ENCODE assay signal across 12 cellular contexts in genomic region chr10:79101560-79101971, GRCh38. TPM values are rescaled to one million over a fixed set of nuclear protein-coding genes. Genes with fewer than 3 reads are reported as not detected.
A peak's percentile ranks its signal among the peaks of the same experiment; 100 is the strongest.
DNase-seq lines count a peak whose midpoint lies in the region; ATAC-seq, FAIRE-seq and TF ChIP-seq lines count a peak whose summit lies in the region.
"Had no signal": no experiment of that assay in that cellular context is flagged by ENCODE, and none has a peak within 500 bp of the region (broad histone marks: within the 10 kb centered on the region; RNA-seq: fewer than 3 reads in every experiment).

No MANE protein-coding gene starts in this region.

- H3K9me3 Mint-ChIP-seq in neural crest cell (no peaks in the 10 kb centered on the region), GM23338 (no peaks in the 10 kb centered on the region; the same call in 2 of the 3 replicates)

- CTCF ChIA-PET in A549 (lab: Yijun Ruan, JAX): interaction anchor here (0.9 to 8.7 kb wide), 4 partner anchors 10 to 95 kb away, joined by 3 to 65 read pairs (median 4); no protein-coding TSS in a partner anchor

- peaks cover 9% of the 10 kb centered on the region; the same call in 1 of the 2 replicates for H4K20me1 ChIP-seq in GM23338 (replicated peaks; ENCODE audit: insufficient read depth)

- H3K4me2 ChIP-seq in A549 (peak overlapping the region; percentile 55), GM23338 (no peak overlapping the region)

- no peak for DNase-seq in A549 (ENCODE audit: low read depth in 1 of 2, low spot score in 1 of 2)
- DNase-seq in NCI-H187 (lab: John Stamatoyannopoulos, UW): peak; percentile 8 to 39
- DNase-seq in neural crest cell (ENCODE audit: low read depth, low spot score): no peak
- no peak for DNase-seq in ACHN
- no peak for DNase-seq in activated CD4-positive, alpha-beta T cell treated with anti-CD3 and anti-CD28 coated beads, Interleukin-2, amount 50 U/mL, for 48 hours
- DNase-seq in NCI-H2029 treated with DMSO at 0.1 percent for 48 hours (lab: John Stamatoyannopoulos, UW): no peak
- no peak for DNase-seq in GM23338 (ENCODE audit: low spot score)
- DNase-seq: activated CD4-positive, alpha-beta T cell treated with anti-CD3 and anti-CD28 coated beads, Interleukin-2, amount 50 U/mL, for 4 hours; stimulated activated CD4-positive, alpha-beta T cell treated with anti-CD3 and anti-CD28 coated beads, Interleukin-1b, Interleukin-23, amount 100 ng/mL, for 48 hours had no signal

- no peak for TF ChIP-seq RAD21 in A549 (conservative IDR thresholded peaks at IDR 0.05 in 1 of 2, IDR thresholded peaks at IDR 0.05 in 1 of 2)

- TF ChIP-seq POLR2A in A549 (IDR thresholded peaks at IDR 0.05; ENCODE audit: low read length): no peak

- POLR2A ChIA-PET in A549 (lab: Yijun Ruan, JAX): interaction anchor here (0.5 kb wide), 1 partner anchor 49 kb away, joined by 3 read pairs; no protein-coding TSS in a partner anchor

- no peak for FAIRE-seq in A549 (lab: Jason Lieb, UNC)
- FAIRE-seq: HepG2 had no signal

- H3K27me3 ChIP-seq in GM23338 (ENCODE audit: insufficient read depth): no peaks in the 10 kb centered on the region

- H3K4me3 ChIP-seq in A549: no peak overlapping the region
- no peak overlapping the region for H3K4me3 ChIP-seq in GM23338

- in situ Hi-C loops in ACHN (cut with HindIII; ENCODE audit: low pct_ligation_motif_present, low pct_unique_long_range_greater_than_20kb, low sequenced_read_pairs): no loop called here

- H3K27ac ChIP-seq in A549 (peak overlapping the region; percentile 46 to 92; a peak in 5 of 6 replicates), cingulate gyrus (ENCODE audit: low read depth, low read length) (peak overlapping the region; percentile 78), GM23338 (ENCODE audit: low read depth) (no peak overlapping the region)
- H3K27ac ChIP-seq: C4-2B had no signal

- H3K4me1 ChIP-seq in A549 (peaks cover 98% of the 10 kb centered on the region), GM23338 (ENCODE audit: insufficient read depth) (peaks cover 11% of the 10 kb centered on the region; the same call in 1 of the 2 replicates)

- peaks cover 65% of the 10 kb centered on the region for H3K4me1 Mint-ChIP-seq in neural crest cell
- H3K4me1 Mint-ChIP-seq in GM23338: peaks cover 75% of the 10 kb centered on the region

- H3K79me2 ChIP-seq in GM23338 (replicated peaks; ENCODE audit: insufficient read depth): peaks cover 95% of the 10 kb centered on the region

- ATAC-seq in A549: no peak; a peak in 1 of 6 replicates
- ATAC-seq in GM23338: no peak
- ATAC-seq: HepG2 had no signal

- H3K36me3 Mint-ChIP-seq in neural crest cell (ENCODE audit: low read depth): no peaks in the 10 kb centered on the region
- H3K36me3 Mint-ChIP-seq in GM23338 (ENCODE audit: low read depth): no peaks in the 10 kb centered on the region

- no peak overlapping the region for H3K27ac Mint-ChIP-seq in neural crest cell (ENCODE audit: unreplicated experiment)
- H3K27ac Mint-ChIP-seq in GM23338: no peak overlapping the region

- no peaks in the 10 kb centered on the region for H3F3A ChIP-seq in GM23338 (replicated peaks; ENCODE audit: low read depth)

- no peaks in the 10 kb centered on the region for H3K36me3 ChIP-seq in GM23338 (ENCODE audit: insufficient read depth)

- WGBS in A549 (ENCODE audit: missing lambda C conversion rate): 67% methylated on average over 9 of the region's 11 CpGs

- H2AFZ ChIP-seq in GM23338: no peak overlapping the region

- no peak for TF ChIP-seq EP300 in A549 (IDR thresholded peaks at IDR 0.05)

- no peaks in the 10 kb centered on the region for H3K27me3 Mint-ChIP-seq in neural crest cell (ENCODE audit: low read depth)
- H3K27me3 Mint-ChIP-seq in GM23338 (ENCODE audit: insufficient read depth, low read depth, poor library complexity): peaks cover 13% of the 10 kb centered on the region

- no peaks in the 10 kb centered on the region for H3K9me3 ChIP-seq in A549

- TF ChIP-seq CTCF in A549 (IDR thresholded peaks at IDR 0.05) (no peak), neural crest cell (conservative IDR thresholded peaks at IDR 0.05) (no peak), GM23338 (conservative IDR thresholded peaks at IDR 0.05; ENCODE audit: low read depth in 2 of 2) (no peak)

- no peaks in the 10 kb centered on the region for H3K9me2 ChIP-seq in GM23338 (ENCODE audit: insufficient read depth)

- H3K4me3 Mint-ChIP-seq in neural crest cell (peak overlapping the region; percentile 32), GM23338 (no peak overlapping the region)

TF ChIP-seq in A549, 52 proteins besides CTCF, POLR2A, EP300 and RAD21 (continues in another document):
- TF ChIP-seq HOXB5 (CRISPR knock-in tag; IDR thresholded peaks at IDR 0.05) (no peak), FOXS1 (CRISPR knock-in tag; IDR thresholded peaks at IDR 0.05) (no peak), CBX8 (IDR thresholded peaks at IDR 0.05) (no peak), ELK1 (IDR thresholded peaks at IDR 0.05; ENCODE audit: low read depth, low read length) (no peak), HOXA7 (CRISPR knock-in tag; IDR thresholded peaks at IDR 0.05) (no peak), NFE2L2 (conservative IDR thresholded peaks at IDR 0.05; ENCODE audit: low read length) (no peak), JUN (IDR thresholded peaks at IDR 0.05) (no peak), RCOR1 (IDR thresholded peaks at IDR 0.05; ENCODE audit: low read depth, low read length) (no peak), PBX3 (IDR thresholded peaks at IDR 0.05) (no peak), ZFP36 (IDR thresholded peaks at IDR 0.05; ENCODE audit: borderline replicate concordance, partially characterized antibody) (no peak)

TF ChIP-seq in GM23338, 12 proteins besides CTCF, POLR2A, EP300 and RAD21 (continues in another document):
- no peak for TF ChIP-seq ZNF331 (CRISPR knock-in tag; IDR thresholded peaks at IDR 0.05; ENCODE audit: low read depth)
- no peak for TF ChIP-seq NANOG (IDR thresholded peaks at IDR 0.05; ENCODE audit: borderline replicate concordance)
- TF ChIP-seq CREB1 (CRISPR knock-in tag; IDR thresholded peaks at IDR 0.05; ENCODE audit: low read depth): no peak

RNA-seq across cellular contexts. Expression of gene ZMIZ1, which starts 32.8 kb away (rescaled TPM):
- polyA plus RNA-seq in A549 (2011; rRNA removed) (8.1 and 14.7 TPM in 2 replicates), A549 (2017; fragmentation: RNase III; extraction: RNeasy Plus Mini Kit Qiagen cat#74134 plus additional on column Dnase treatment) (29.1 to 30.3 TPM (median 30.1 TPM) in 3 replicates), GM23338 (2016; fragmentation: Nextera tagmentation; extraction: Ambion mirVana) (9.2 and 9.4 TPM in 2 replicates)
- polyA plus RNA-seq in A549 (2012; cell fraction: cytosol; rRNA removed): 31.6 and 42.1 TPM in 2 replicates
- polyA plus RNA-seq in A549 (2012; cell fraction: nucleus; rRNA removed): 63.3 and 68.3 TPM in 2 replicates
- 16.1 and 17.8 TPM in 2 replicates for polyA minus RNA-seq in A549 (2011; rRNA and poly(A)+ RNA removed)
- total RNA-seq in neural crest cell: 87.1 and 92.0 TPM in 2 replicates
- total RNA-seq in GM23338 (2014; rRNA removed; shearing (Covaris generic)): 25.9 and 30.9 TPM in 2 replicates

Comparison
In these comparisons a context has a peak if more than half of its experiments do, and no peak if none do; other contexts are left out.
1. DNase-seq: peak in NCI-H187 (2 of 2); none in A549 (0 of 2), neural crest cell (single experiment), ACHN (single experiment), activated CD4-positive, alpha-beta T cell treated with anti-CD3 and anti-CD28 coated beads, Interleukin-2, amount 50 U/mL, for 48 hours (0 of 2), NCI-H2029 treated with DMSO at 0.1 percent for 48 hours (single experiment) and GM23338 (single experiment).